ENCODE assay signal across 19 cellular contexts in genomic region chr6:15442467-15442866, GRCh38.
DNase-seq lines count a peak whose midpoint lies in the region; ATAC-seq and TF ChIP-seq lines count a peak whose summit lies in the region.
"Had no signal": no experiment of that assay in that cellular context is flagged by ENCODE, and none has a peak within 500 bp of the region (broad histone marks: within the 10 kb centered on the region; RNA-seq: fewer than 3 reads in every experiment).

No MANE protein-coding gene starts in this region.

- 68 to 75% methylated on average over 3 to 6 of the region's 6 CpGs for WGBS in esophagus squamous epithelium, 2 donors
- 67 to 80% (median 71%) methylated on average over 6 of the region's 6 CpGs for WGBS in psoas muscle, 3 donors

- intact Hi-C loops in esophagus squamous epithelium (cut with DNase I) (no loop called here), psoas muscle (cut with DNase I) (loop anchor here in 1 of 2 donors (5.0 kb wide), 3 partner anchors 40 to 190 kb away; no protein-coding TSS in a partner anchor)

- DNase-seq in NCI-H82 (lab: John Stamatoyannopoulos, UW): peak; percentile 33
- no peak for DNase-seq in NCI-H82 treated with DMSO at 0.1 percent for 48 hours (lab: John Stamatoyannopoulos, UW; ENCODE audit: unreplicated experiment)
- peak in 1 of 2 experiments; percentile 35 for DNase-seq in SJCRH30
- no peak for DNase-seq in esophagus squamous epithelium (lab: John Stamatoyannopoulos, UW)
- no peak for DNase-seq in psoas muscle
- DNase-seq in effector CD8-positive, alpha-beta T cell (lab: John Stamatoyannopoulos, UW): no peak
- no peak for DNase-seq in HuH-7.5 (ENCODE audit: low spot score)
- DNase-seq: activated CD4-positive, alpha-beta T cell treated with anti-CD3 and anti-CD28 coated beads, Interleukin-2, amount 50 U/mL, for 48 hours; DMS153; effector memory CD8-positive, alpha-beta T cell; kidney; NCI-H187; NCI-H526 treated with DMSO at 0.1 percent for 48 hours; T1000 had no signal

- no peak for TF ChIP-seq POLR2A in esophagus squamous epithelium (IDR thresholded peaks at IDR 0.05)

- H3K4me1 ChIP-seq in SJCRH30: peaks cover 39% of the 10 kb centered on the region
- peaks cover 16 to 94% (median 45%) of the 10 kb centered on the region in 3 donors for H3K4me1 ChIP-seq in esophagus squamous epithelium
- peaks cover 81% of the 10 kb centered on the region for H3K4me1 ChIP-seq in psoas muscle

- no peak overlapping the region for H3K4me3 ChIP-seq in SJCRH30
- no peak overlapping the region for H3K4me3 ChIP-seq in esophagus squamous epithelium
- no peak overlapping the region for H3K4me3 ChIP-seq in psoas muscle
- H3K4me3 ChIP-seq: adrenal gland, skin epidermis, tibial nerve had no signal

- ATAC-seq in psoas muscle (no peak), GM21723 (IDR thresholded peaks at IDR 0.05; ENCODE audit: unreplicated experiment) (no peak)
- ATAC-seq: effector memory CD8-positive, alpha-beta T cell had no signal

- H3K27ac ChIP-seq in SJCRH30: peak overlapping the region; percentile 23
- peak overlapping the region; percentile 2 to 41 (median 16) for H3K27ac ChIP-seq in esophagus squamous epithelium
- peak overlapping the region; percentile 63 for H3K27ac ChIP-seq in psoas muscle
- H3K27ac ChIP-seq: adrenal gland, RWPE1 had no signal

- H3K36me3 ChIP-seq in SJCRH30: no peaks in the 10 kb centered on the region
- H3K36me3 ChIP-seq in esophagus squamous epithelium: no peaks in the 10 kb centered on the region
- no peaks in the 10 kb centered on the region for H3K36me3 ChIP-seq in psoas muscle (ENCODE audit: insufficient read depth in 1 of 2, low read depth in 1 of 2)
- H3K36me3 ChIP-seq: adrenal gland, tibial nerve had no signal

- TF ChIP-seq CTCF in esophagus squamous epithelium (IDR thresholded peaks at IDR 0.05) (no peak), psoas muscle (IDR thresholded peaks at IDR 0.05) (no peak)

- H3K9me3 ChIP-seq in SJCRH30 (replicated peaks) (no peaks in the 10 kb centered on the region), esophagus squamous epithelium (no peaks in the 10 kb centered on the region), psoas muscle (no peaks in the 10 kb centered on the region)
- H3K9me3 ChIP-seq: adrenal gland, tibial nerve had no signal

- H3K27me3 ChIP-seq in SJCRH30 (no peaks in the 10 kb centered on the region), esophagus squamous epithelium (no peaks in the 10 kb centered on the region), psoas muscle (ENCODE audit: insufficient read depth in 3 of 3, low read length in 2 of 3) (no peaks in the 10 kb centered on the region)
- H3K27me3 ChIP-seq: adrenal gland, tibial nerve had no signal
